ENCODE assay signal across 8 cellular contexts in genomic region chr19:3984908-3985642, GRCh38. TPM values are rescaled to one million over a fixed set of nuclear protein-coding genes. Genes with fewer than 3 reads are reported as not detected.
DNase-seq lines count a peak whose midpoint lies in the region; ATAC-seq and TF ChIP-seq lines count a peak whose summit lies in the region.

EEF2 (minus strand) TSS chr19:3985463; CDS start chr19:3985380, 83 bp downstream.

- H3K27ac Mint-ChIP-seq in CD4-positive, alpha-beta T cell, result peak within 1 kb of the TSS; percentile 91
- peak within 1 kb of the TSS; percentile 91 to 97 for H3K27ac Mint-ChIP-seq in natural killer cell

- POLR2A ChIA-PET in CD4-positive, alpha-beta T cell (lab: Charles Lee), result interaction anchor here (0.6 to 4.9 kb wide), 27 partner anchors 8 to 980 kb away, joined by 3 to 72 read pairs (median 4); partner anchors contain the start of genes APBA3, CHAF1A, DAPK3 and MRPL54

- no peaks in the 10 kb centered on the region for H3K27me3 Mint-ChIP-seq in CD4-positive, alpha-beta T cell
- H3K27me3 Mint-ChIP-seq in natural killer cell (ENCODE audit: low read depth in 2 of 2), result no peaks in the 10 kb centered on the region

- no peaks in the 10 kb centered on the region for H3K27me3 ChIP-seq in CD4-positive, alpha-beta T cell (ENCODE audit: control insufficient read depth, insufficient read depth, low read length)
- no peaks in the 10 kb centered on the region for H3K27me3 ChIP-seq in RWPE2 (ENCODE audit: insufficient read depth, poor library complexity, severe bottlenecking)

- H3K36me3 ChIP-seq in RWPE2 (ENCODE audit: low read depth), result peaks cover 50% of the 10 kb centered on the region

- H3K4me3 ChIP-seq in RWPE2 (ENCODE audit: severe bottlenecking), result peak within 1 kb of the TSS; percentile 99

- CTCF ChIA-PET in CD4-positive, alpha-beta T cell (lab: Charles Lee), result interaction anchor here (0.6 to 2.2 kb wide), 7 partner anchors 14 to 262 kb away, joined by 3 to 13 read pairs (median 3); partner anchors contain the start of genes DAPK3, PIAS4 and YJU2

- peak within 1 kb of the TSS; percentile 97 for H3K4me3 Mint-ChIP-seq in CD4-positive, alpha-beta T cell
- peak within 1 kb of the TSS; percentile 93 for H3K4me3 Mint-ChIP-seq in natural killer cell

- ATAC-seq in CD4-positive, alpha-beta T cell (ENCODE audit: poor library complexity), result peak; percentile 58
- ATAC-seq in GM21381 (IDR thresholded peaks at IDR 0.05; ENCODE audit: unreplicated experiment) (peak; percentile 57), RWPE2 (ENCODE audit: low read depth) (peak; percentile 8; the same call in 1 of the 3 replicates), natural killer cell (peak; percentile 57 to 79 (median 68))

- no peaks in the 10 kb centered on the region for H3K9me3 Mint-ChIP-seq in CD4-positive, alpha-beta T cell
- H3K9me3 Mint-ChIP-seq in natural killer cell, result no peaks in the 10 kb centered on the region

- peak within 1 kb of the TSS; percentile 90 for H3K27ac ChIP-seq in CD4-positive, alpha-beta T cell (ENCODE audit: low read depth, low read length)
- H3K27ac ChIP-seq in RWPE2 (ENCODE audit: poor library complexity, severe bottlenecking), result peak within 1 kb of the TSS; percentile 86

- H3K4me1 ChIP-seq in RWPE2 (ENCODE audit: insufficient read depth, poor library complexity, severe bottlenecking), result peaks cover 9% of the 10 kb centered on the region

- peaks cover 64% of the 10 kb centered on the region for H3K36me3 Mint-ChIP-seq in CD4-positive, alpha-beta T cell (ENCODE audit: low read depth)
- H3K36me3 Mint-ChIP-seq in natural killer cell, result peaks cover 7% of the 10 kb centered on the region

- DNase-seq in CD4-positive, alpha-beta T cell, result peak; percentile 89 to 94 (median 91)
- peak; percentile 92 for DNase-seq in LoVo (ENCODE audit: low spot score)
- peak; percentile 78 for DNase-seq in RWPE2 (ENCODE audit: low spot score)
- peak; percentile 86 for DNase-seq in activated T-helper 9 cell treated with anti-CD3 and anti-CD28 coated beads, Interleukin-2, amount 50 U/mL, for 16 hours (ENCODE audit: low read depth)
- peak; percentile 90 for DNase-seq in fibroblast of peridontal ligament (ENCODE audit: extremely low read depth)
- DNase-seq in natural killer cell, result peak; percentile 92
- peak; percentile 84 to 97 (median 90) for DNase-seq in stimulated activated naive CD4-positive, alpha-beta T cell (lab: John Stamatoyannopoulos, UW)

- H3K9me3 ChIP-seq in CD4-positive, alpha-beta T cell (ENCODE audit: control insufficient read depth, low read length), result no peaks in the 10 kb centered on the region
- no peaks in the 10 kb centered on the region for H3K9me3 ChIP-seq in RWPE2 (ENCODE audit: severe bottlenecking)

- TF ChIP-seq CTCF in CD4-positive, alpha-beta T cell (IDR thresholded peaks at IDR 0.05), result no peak
- TF ChIP-seq CTCF in RWPE2 (IDR thresholded peaks at IDR 0.05; ENCODE audit: poor library complexity, severe bottlenecking) (no peak), natural killer cell (IDR thresholded peaks at IDR 0.05) (no peak)

- peaks cover 52% of the 10 kb centered on the region for H3K4me1 Mint-ChIP-seq in CD4-positive, alpha-beta T cell (ENCODE audit: low read depth)
- H3K4me1 Mint-ChIP-seq in natural killer cell, result peaks cover 42 to 54% of the 10 kb centered on the region in 2 donors

- intact Hi-C loops in CD4-positive, alpha-beta T cell (cut with DNase I, micrococcal nuclease), result loop anchor here (1.0 to 10.0 kb wide), 6 partner anchors 14 to 417 kb away; partner anchors contain the start of genes APBA3 (in 2 of the 2), MRPL54 (in 2 of the 2), CHAF1A (in 1 of the 2) and DAPK3 (in 1 of the 2)
- intact Hi-C loops in natural killer cell (cut with micrococcal nuclease), result loop anchor here (1.0 to 10.0 kb wide), 4 partner anchors 14 to 202 kb away; partner anchors contain the start of genes DAPK3, MATK and ZBTB7A

RNA-seq across cellular contexts. Expression of gene EEF2, which starts in this region (rescaled TPM):
- total RNA-seq in CD4-positive, alpha-beta T cell, result 1,000 to 10,000 TPM; 2,756 to 2,866 TPM
- 1,000 to 10,000 TPM; 1,302 to 1,442 (median 1,437) TPM for total RNA-seq in natural killer cell

Comparison
In these comparisons a context has a peak if more than half of its experiments do, and no peak if none do; other contexts are left out.
1. Peak in every context shown above with its lines: DNase-seq, ATAC-seq, H3K4me3 ChIP-seq and H3K27ac ChIP-seq.
2. ATAC-seq: peak in every context shown above with its lines; median percentile 68 in natural killer cell; 58 in CD4-positive, alpha-beta T cell; 57 in GM21381; 8 in RWPE2.